Comparison of ENCODE assay signal across 9 cellular contexts in genomic region chr18:42025974-42026625, GRCh38.
DNase-seq lines count a peak whose midpoint lies in the region; ATAC-seq and TF ChIP-seq lines count a peak whose summit lies in the region.
"Had no signal": no experiment of that assay in that cellular context is flagged by ENCODE, and none has a peak within 500 bp of the region (broad histone marks: within the 10 kb centered on the region; RNA-seq: fewer than 3 reads in every experiment).

No MANE protein-coding gene starts in this region.

- H3K9me3 Mint-ChIP-seq in activated T-cell treated with anti-CD3 and anti-CD28 coated beads, Interleukin-2, amount 50 U/mL, for 4 hours = no peaks in the 10 kb centered on the region
- no peaks in the 10 kb centered on the region for H3K9me3 Mint-ChIP-seq in stimulated activated naive B cell treated with anti-CD40 and anti-IgM and Interleukin-4, amounts not matched to agents 10 μg/mL and 1 μg/mL and 100 μg/mL, for 72 hours
- no peaks in the 10 kb centered on the region for H3K9me3 Mint-ChIP-seq in CD14-positive monocyte

- no peak overlapping the region for H3K4me3 Mint-ChIP-seq in activated T-cell treated with anti-CD3 and anti-CD28 coated beads, Interleukin-2, amount 50 U/mL, for 4 hours
- H3K4me3 Mint-ChIP-seq in stimulated activated naive B cell treated with anti-CD40 and anti-IgM and Interleukin-4, amounts not matched to agents 10 μg/mL and 1 μg/mL and 100 μg/mL, for 72 hours = no peak overlapping the region
- no peak overlapping the region for H3K4me3 Mint-ChIP-seq in CD14-positive monocyte

- DNase-seq in activated T-cell treated with anti-CD3 and anti-CD28 coated beads, Interleukin-2, amount 50 U/mL, for 4 hours = no peak
- DNase-seq in activated T-cell treated with anti-CD3 and anti-CD28 coated beads, Interleukin-2, amount 50 U/mL, for 48 hours = no peak
- DNase-seq in stimulated activated naive B cell treated with anti-CD40 and anti-IgM and Interleukin-4, amounts not matched to agents 10 μg/mL and 1 μg/mL and 100 μg/mL, for 72 hours = no peak
- DNase-seq in posterior cingulate gyrus = no peak
- DNase-seq in CD14-positive monocyte (ENCODE audit: low spot score) = no peak
- no peak for DNase-seq in epidermal melanocyte (ENCODE audit: insufficient read length, low spot score)
- DNase-seq: brain microvascular endothelial cell had no signal

- ATAC-seq in activated T-cell treated with anti-CD3 and anti-CD28 coated beads, Interleukin-2, amount 50 U/mL, for 4 hours = peak; percentile 70 to 75
- peak; percentile 91 for ATAC-seq in GM21529 (IDR thresholded peaks at IDR 0.05; ENCODE audit: unreplicated experiment)
- peak; percentile 92 for ATAC-seq in HG03175 (IDR thresholded peaks at IDR 0.05; ENCODE audit: unreplicated experiment)
- ATAC-seq in stimulated activated naive B cell treated with anti-CD40 and anti-IgM and Interleukin-4, amounts not matched to agents 10 μg/mL and 1 μg/mL and 100 μg/mL, for 72 hours (replicated peaks) = peak; percentile 62 to 73

- peaks cover 22% of the 10 kb centered on the region for H3K36me3 Mint-ChIP-seq in activated T-cell treated with anti-CD3 and anti-CD28 coated beads, Interleukin-2, amount 50 U/mL, for 4 hours (ENCODE audit: insufficient read depth)
- peaks cover 3 to 14% of the 10 kb centered on the region in 2 donors for H3K36me3 Mint-ChIP-seq in stimulated activated naive B cell treated with anti-CD40 and anti-IgM and Interleukin-4, amounts not matched to agents 10 μg/mL and 1 μg/mL and 100 μg/mL, for 72 hours
- peaks cover 46 to 54% of the 10 kb centered on the region in 2 donors for H3K36me3 Mint-ChIP-seq in CD14-positive monocyte

- no peak overlapping the region for H3K27ac Mint-ChIP-seq in stimulated activated naive B cell treated with anti-CD40 and anti-IgM and Interleukin-4, amounts not matched to agents 10 μg/mL and 1 μg/mL and 100 μg/mL, for 72 hours
- H3K27ac Mint-ChIP-seq in CD14-positive monocyte = no peak overlapping the region

- intact Hi-C loops in posterior cingulate gyrus (cut with DNase I) (no loop called here), CD14-positive monocyte (cut with micrococcal nuclease) (no loop called here)

- no peaks in the 10 kb centered on the region for H3K27me3 Mint-ChIP-seq in activated T-cell treated with anti-CD3 and anti-CD28 coated beads, Interleukin-2, amount 50 U/mL, for 4 hours (ENCODE audit: low read depth)
- H3K27me3 Mint-ChIP-seq in stimulated activated naive B cell treated with anti-CD40 and anti-IgM and Interleukin-4, amounts not matched to agents 10 μg/mL and 1 μg/mL and 100 μg/mL, for 72 hours = no peaks in the 10 kb centered on the region
- no peaks in the 10 kb centered on the region for H3K27me3 Mint-ChIP-seq in CD14-positive monocyte (ENCODE audit: low read depth in 3 of 3)

- no peak for TF ChIP-seq CTCF in CD14-positive monocyte (IDR thresholded peaks at IDR 0.05)

- peaks cover 29% of the 10 kb centered on the region for H3K4me1 Mint-ChIP-seq in activated T-cell treated with anti-CD3 and anti-CD28 coated beads, Interleukin-2, amount 50 U/mL, for 4 hours (ENCODE audit: low read depth)
- H3K4me1 Mint-ChIP-seq in stimulated activated naive B cell treated with anti-CD40 and anti-IgM and Interleukin-4, amounts not matched to agents 10 μg/mL and 1 μg/mL and 100 μg/mL, for 72 hours = peaks cover 0 to 1% of the 10 kb centered on the region in 2 donors
- H3K4me1 Mint-ChIP-seq in CD14-positive monocyte = no peaks in the 10 kb centered on the region
